ENCODE assay signal across 28 cellular contexts in genomic region chr10:111595173-111595572, GRCh38.
"Had no signal": no experiment of that assay in that cellular context is flagged by ENCODE, and none has a peak within 500 bp of the region (broad histone marks: within the 10 kb centered on the region; RNA-seq: fewer than 3 reads in every experiment).

No MANE protein-coding gene starts in this region.

- H3K27me3 ChIP-seq: adrenal gland, body of pancreas, dorsolateral prefrontal cortex, esophagus muscularis mucosa, gastrocnemius medialis had no signal

- H3K36me3 ChIP-seq: adrenal gland, esophagus muscularis mucosa, gastrocnemius medialis, heart left ventricle had no signal

- H3K4me1 ChIP-seq: adrenal gland, esophagus muscularis mucosa, gastrocnemius medialis, heart left ventricle had no signal

- H3K9me3 ChIP-seq: adrenal gland, body of pancreas, esophagus muscularis mucosa, gastrocnemius medialis, heart left ventricle had no signal

- DNase-seq: activated CD4-positive, alpha-beta memory T cell treated with anti-CD3 and anti-CD28 coated beads for 36 hours; activated CD4-positive, alpha-beta T cell treated with anti-CD3 and anti-CD28 coated beads for 36 hours; activated CD4-positive, alpha-beta T cell treated with anti-CD3 and anti-CD28 coated beads, Interleukin-2, amount 10 ng/mL, durations not matched to agents 24 days and 14 days; activated CD4-positive, CD25-positive, alpha-beta regulatory T cell; activated CD4-positive, CD25-positive, alpha-beta regulatory T cell treated with anti-CD3 and anti-CD28 coated beads, Interleukin-2, amount 50 U/mL, for 72 hours; activated CD8-positive, alpha-beta memory T cell treated with anti-CD3 and anti-CD28 coated beads, Interleukin-2, amount 10 ng/mL, durations not matched to agents 7 days and 5 days; activated CD8-positive, alpha-beta memory T cell treated with anti-CD3 and anti-CD28 coated beads, Interleukin-2, amount 50 U/mL, for 4 hours; activated CD8-positive, alpha-beta T cell treated with anti-CD3 and anti-CD28 coated beads, Interleukin-2, amount 10 ng/mL, durations not matched to agents 7 days and 5 days; activated effector memory CD4-positive, alpha-beta T cell treated with anti-CD3 and anti-CD28 coated beads, Interleukin-2, amount 50 U/mL, for 16 hours; activated naive CD4-positive, alpha-beta T cell treated with anti-CD3 and anti-CD28 coated beads for 36 hours; activated naive CD8-positive, alpha-beta T cell treated with anti-CD3 and anti-CD28 coated beads for 36 hours; activated naive CD8-positive, alpha-beta T cell treated with anti-CD3 and anti-CD28 coated beads, Interleukin-2, amount 50 U/mL, for 24 hours; activated T-cell treated with anti-CD3 and anti-CD28 coated beads, Interleukin-2, amount 50 U/mL, for 1 hour; activated T-cell treated with anti-CD3 and anti-CD28 coated beads, Interleukin-2, amount 50 U/mL, for 48 hours; adrenal gland; amygdala; aorta; body of pancreas; dorsolateral prefrontal cortex; effector CD4-positive, alpha-beta T cell; effector memory CD8-positive, alpha-beta T cell; gastrocnemius medialis; glutamatergic neuron; heart left ventricle; T-helper 2 cell had no signal

- H3K4me3 ChIP-seq: adrenal gland, body of pancreas, coronary artery, dorsolateral prefrontal cortex, esophagus muscularis mucosa, gastrocnemius medialis, heart left ventricle had no signal

- ATAC-seq: activated CD4-positive, alpha-beta T cell treated with anti-CD3 and anti-CD28 coated beads for 36 hours; activated CD8-positive, alpha-beta memory T cell treated with anti-CD3 and anti-CD28 coated beads, Interleukin-2, amount 10 ng/mL, durations not matched to agents 7 days and 5 days; activated CD8-positive, alpha-beta T cell treated with anti-CD3 and anti-CD28 coated beads, Interleukin-2, amount 10 ng/mL, durations not matched to agents 7 days and 5 days; activated naive CD8-positive, alpha-beta T cell treated with anti-CD3 and anti-CD28 coated beads, Interleukin-2, amount 50 U/mL, for 24 hours; body of pancreas; effector memory CD8-positive, alpha-beta T cell; gastrocnemius medialis; heart left ventricle had no signal

- H3K27ac ChIP-seq: adrenal gland, body of pancreas, coronary artery, dorsolateral prefrontal cortex, epithelial cell of prostate, esophagus muscularis mucosa, gastrocnemius medialis, heart left ventricle had no signal
